27 cellular contexts compared by ENCODE assay signal in the genomic region with DNA sequence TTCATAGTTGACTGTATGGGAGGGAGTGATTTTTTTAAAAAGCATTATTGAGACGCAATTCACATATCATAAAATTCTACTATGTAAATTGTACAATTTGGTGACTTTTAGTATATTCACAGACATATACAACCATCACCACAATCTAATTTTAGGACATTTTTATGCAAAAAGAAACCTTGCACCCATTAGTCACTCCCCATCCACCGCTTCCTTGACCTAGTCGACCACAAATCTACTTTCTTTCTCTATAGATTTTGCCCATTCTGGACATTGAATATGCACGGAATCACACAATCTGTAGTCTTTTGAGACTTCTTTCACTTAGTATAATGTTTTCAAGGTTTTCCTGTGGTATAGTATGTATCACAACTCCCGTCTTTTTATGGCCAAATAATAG. TPM values are rescaled to one million over a fixed set of nuclear protein-coding genes. Genes with fewer than 3 reads are reported as not detected.
DNase-seq lines count a peak whose midpoint lies in the region; ATAC-seq and TF ChIP-seq lines count a peak whose summit lies in the region.
"Had no signal": no experiment of that assay in that cellular context is flagged by ENCODE, and none has a peak within 500 bp of the region (broad histone marks: within the 10 kb centered on the region; RNA-seq: fewer than 3 reads in every experiment).

No MANE protein-coding gene starts in this region.

- no peaks in the 10 kb centered on the region for H3K27me3 Mint-ChIP-seq in memory B cell

- TF ChIP-seq CTCF in testis (IDR thresholded peaks at IDR 0.05), result no peak
- TF ChIP-seq CTCF in breast epithelium (IDR thresholded peaks at IDR 0.05), result no peak

- H3K27ac ChIP-seq in testis, result no peak overlapping the region
- no peak overlapping the region for H3K27ac ChIP-seq in breast epithelium
- H3K27ac ChIP-seq: BLaER1 had no signal

- H3K9me3 Mint-ChIP-seq in memory B cell, result no peaks in the 10 kb centered on the region
- H3K9me3 Mint-ChIP-seq: CD14-positive monocyte; CD4-positive, alpha-beta memory T cell had no signal

- H3K9me3 ChIP-seq in testis (no peaks in the 10 kb centered on the region), breast epithelium (no peaks in the 10 kb centered on the region)
- H3K9me3 ChIP-seq: BE2C had no signal

- H3K4me3 ChIP-seq in testis (no peak overlapping the region), breast epithelium (no peak overlapping the region)
- H3K4me3 ChIP-seq: BLaER1, GM12878 had no signal

- 91% methylated on average over 5 of the region's 5 CpGs for WGBS in testis, 2 donors

- H3K36me3 Mint-ChIP-seq in memory B cell, result peaks cover 56% of the 10 kb centered on the region
- H3K36me3 Mint-ChIP-seq: CD4-positive, alpha-beta memory T cell; CD4-positive, CD25-positive, alpha-beta regulatory T cell; CD8-positive, alpha-beta memory T cell had no signal

- TF ChIP-seq POLR2A in testis (IDR thresholded peaks at IDR 0.05), result no peak
- no peak for TF ChIP-seq POLR2A in breast epithelium (IDR thresholded peaks at IDR 0.05)

- H3K27me3 ChIP-seq in testis (no peaks in the 10 kb centered on the region), breast epithelium (no peaks in the 10 kb centered on the region)
- H3K27me3 ChIP-seq: BLaER1 had no signal

- DNase-seq in LHCN-M2 (ENCODE audit: low read depth), result peak; percentile 1
- no peak for DNase-seq in memory B cell (ENCODE audit: low spot score in 2 of 2)
- no peak for DNase-seq in testis
- no peak for DNase-seq in breast epithelium (ENCODE audit: low spot score in 2 of 2)
- DNase-seq: 8988T; ACHN; BE2C; C1 segment of cervical spinal cord; CD4-positive, alpha-beta memory T cell; CD4-positive, CD25-positive, alpha-beta regulatory T cell; CD8-positive, alpha-beta memory T cell; COR-L47; DMS 273 treated with DMSO at 0.1 percent for 48 hours; DMS153; DMS53; DMS79; DND-41; EL; GDM1 had no signal

- intact Hi-C loops in testis (cut with DNase I; ENCODE audit: low total_unique reads) (no loop called here), breast epithelium (cut with DNase I; ENCODE audit: low total_unique reads) (no loop called here)

- H3K36me3 ChIP-seq in testis (ENCODE audit: low read depth, missing control alignments), result no peaks in the 10 kb centered on the region
- H3K36me3 ChIP-seq in breast epithelium, result no peaks in the 10 kb centered on the region
- H3K36me3 ChIP-seq: BE2C had no signal

- no peak for ATAC-seq in memory B cell (ENCODE audit: low read depth)
- ATAC-seq in GM18858 (IDR thresholded peaks at IDR 0.05; ENCODE audit: unreplicated experiment), result no peak
- ATAC-seq: GM12878 had no signal

- H3K4me1 ChIP-seq in testis, result no peaks in the 10 kb centered on the region
- no peaks in the 10 kb centered on the region for H3K4me1 ChIP-seq in breast epithelium
- H3K4me1 ChIP-seq: BE2C had no signal

- H3K4me1 Mint-ChIP-seq in memory B cell, result peaks cover 10% of the 10 kb centered on the region
- H3K4me1 Mint-ChIP-seq: CD4-positive, alpha-beta memory T cell; CD4-positive, CD25-positive, alpha-beta regulatory T cell; CD8-positive, alpha-beta memory T cell had no signal

- no peak overlapping the region for H3K4me3 Mint-ChIP-seq in memory B cell
- H3K4me3 Mint-ChIP-seq: CD14-positive monocyte; CD4-positive, alpha-beta memory T cell; CD8-positive, alpha-beta memory T cell had no signal

- H3K27ac Mint-ChIP-seq in memory B cell, result peak overlapping the region; percentile 43
- H3K27ac Mint-ChIP-seq: CD14-positive monocyte; CD4-positive, alpha-beta memory T cell; CD4-positive, CD25-positive, alpha-beta regulatory T cell; CD8-positive, alpha-beta memory T cell had no signal

RNA-seq across cellular contexts. Expression of gene BLNK, which starts 54.6 kb away (rescaled TPM):
- total RNA-seq in LHCN-M2 (2014; rRNA removed) (not detected in 2 replicates), testis (1 to 10 TPM; 1.1 to 1.5 TPM), breast epithelium (10 to 100 TPM in 2 of 3 donors, 1 to 10 TPM in 1; 2.9 to 16.0 (median 13.4) TPM)
- not detected for polyA plus RNA-seq in LHCN-M2 (2012)
- polyA plus RNA-seq in testis (ENCODE audit: insufficient read depth, low read depth, low replicate concordance), result 4.5 TPM
- total RNA-seq: A673; CD8-positive, alpha-beta memory T cell; Daoy; G401 had no signal
- polyA plus RNA-seq: AG04450; CD8-positive, alpha-beta memory T cell had no signal
